Comparison of ENCODE assay signal across 1 cellular context in genomic region chr22:22120160-22120559, GRCh38.
TF ChIP-seq lines count a peak whose summit lies in the region.

No MANE protein-coding gene starts in this region.

TF ChIP-seq in K562, 482 proteins besides CTCF, POLR2A, EP300 and RAD21 (continued from another document):
- TF ChIP-seq SMARCC2 (IDR thresholded peaks at IDR 0.05; ENCODE audit: low read depth) (no peak), GTF2A2 (tag; IDR thresholded peaks at IDR 0.05) (no peak), ZNF41 (CRISPR knock-in tag; conservative IDR thresholded peaks at IDR 0.05) (no peak), CREB3 (tag; conservative IDR thresholded peaks at IDR 0.05; ENCODE audit: low read depth) (no peak), IFI16 (CRISPR knock-in tag; IDR thresholded peaks at IDR 0.05) (no peak), KLF6 (CRISPR knock-in tag; IDR thresholded peaks at IDR 0.05; ENCODE audit: borderline replicate concordance) (no peak), HEY1 (CRISPR knock-in tag; IDR thresholded peaks at IDR 0.05; ENCODE audit: borderline replicate concordance) (no peak), ZNF175 (CRISPR knock-in tag; IDR thresholded peaks at IDR 0.05; ENCODE audit: low read depth) (no peak), CBX8 (IDR thresholded peaks at IDR 0.05; ENCODE audit: borderline replicate concordance, extremely low read depth, low read depth, low read length, poor library complexity, severe bottlenecking) (peak; percentile 89), HMG20A (CRISPR knock-in tag; conservative IDR thresholded peaks at IDR 0.05) (0 out of 2 replicates have a peak, but pooled peaks have one; percentile 11), ZNF561 (CRISPR knock-in tag; conservative IDR thresholded peaks at IDR 0.05) (no peak), COPS2 (conservative IDR thresholded peaks at IDR 0.05) (no peak), KDM1A (IDR thresholded peaks at IDR 0.05) (no peak), FIP1L1 (IDR thresholded peaks at IDR 0.05; ENCODE audit: low read depth, low read length, poor library complexity, severe bottlenecking) (no peak), C11orf30 (IDR thresholded peaks at IDR 0.05; ENCODE audit: low read depth) (peak; percentile 77), SRSF7 (optimal IDR thresholded peaks at IDR 0.05; ENCODE audit: low read depth, low read length) (no peak), GATA2 (CRISPR knock-in tag; IDR thresholded peaks at IDR 0.05) (no peak), GMEB1 (CRISPR knock-in tag; IDR thresholded peaks at IDR 0.05) (no peak), ZNF316 (IDR thresholded peaks at IDR 0.05) (peak; percentile 61; the same call in 1 of the 2 replicates), CXXC5 (CRISPR knock-in tag; IDR thresholded peaks at IDR 0.05) (no peak), ZNF518B (CRISPR knock-in tag; IDR thresholded peaks at IDR 0.05) (0 out of 2 replicates have a peak, but pooled peaks have one; percentile 31), KDM4B (IDR thresholded peaks at IDR 0.05; ENCODE audit: borderline replicate concordance in 2 of 2, low read depth in 1 of 2) (0 out of 4 replicates have a peak, but pooled peaks of 1 of the 2 experiments have one; percentile 38), TARDBP (IDR thresholded peaks at IDR 0.05) (no peak), MAFG (tag; conservative IDR thresholded peaks at IDR 0.05) (no peak), MGA (IDR thresholded peaks at IDR 0.05) (no peak), ESRRA (IDR thresholded peaks at IDR 0.05; ENCODE audit: borderline replicate concordance, low read depth) (no peak), ETV1 (tag; conservative IDR thresholded peaks at IDR 0.05; ENCODE audit: low read depth) (no peak)
- TF ChIP-seq, protein P1, sequence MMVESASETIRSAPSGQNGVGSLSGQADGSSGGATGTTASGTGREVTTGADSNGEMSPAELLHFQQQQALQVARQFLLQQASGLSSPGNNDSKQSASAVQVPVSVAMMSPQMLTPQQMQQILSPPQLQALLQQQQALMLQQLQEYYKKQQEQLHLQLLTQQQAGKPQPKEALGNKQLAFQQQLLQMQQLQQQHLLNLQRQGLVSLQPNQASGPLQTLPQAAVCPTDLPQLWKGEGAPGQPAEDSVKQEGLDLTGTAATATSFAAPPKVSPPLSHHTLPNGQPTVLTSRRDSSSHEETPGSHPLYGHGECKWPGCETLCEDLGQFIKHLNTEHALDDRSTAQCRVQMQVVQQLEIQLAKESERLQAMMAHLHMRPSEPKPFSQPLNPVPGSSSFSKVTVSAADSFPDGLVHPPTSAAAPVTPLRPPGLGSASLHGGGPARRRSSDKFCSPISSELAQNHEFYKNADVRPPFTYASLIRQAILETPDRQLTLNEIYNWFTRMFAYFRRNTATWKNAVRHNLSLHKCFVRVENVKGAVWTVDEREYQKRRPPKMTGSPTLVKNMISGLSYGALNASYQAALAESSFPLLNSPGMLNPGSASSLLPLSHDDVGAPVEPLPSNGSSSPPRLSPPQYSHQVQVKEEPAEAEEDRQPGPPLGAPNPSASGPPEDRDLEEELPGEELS (CRISPR knock-in tag; IDR thresholded peaks at IDR 0.05; ENCODE audit: borderline replicate concordance) = no peak
- TF ChIP-seq, protein P2, sequence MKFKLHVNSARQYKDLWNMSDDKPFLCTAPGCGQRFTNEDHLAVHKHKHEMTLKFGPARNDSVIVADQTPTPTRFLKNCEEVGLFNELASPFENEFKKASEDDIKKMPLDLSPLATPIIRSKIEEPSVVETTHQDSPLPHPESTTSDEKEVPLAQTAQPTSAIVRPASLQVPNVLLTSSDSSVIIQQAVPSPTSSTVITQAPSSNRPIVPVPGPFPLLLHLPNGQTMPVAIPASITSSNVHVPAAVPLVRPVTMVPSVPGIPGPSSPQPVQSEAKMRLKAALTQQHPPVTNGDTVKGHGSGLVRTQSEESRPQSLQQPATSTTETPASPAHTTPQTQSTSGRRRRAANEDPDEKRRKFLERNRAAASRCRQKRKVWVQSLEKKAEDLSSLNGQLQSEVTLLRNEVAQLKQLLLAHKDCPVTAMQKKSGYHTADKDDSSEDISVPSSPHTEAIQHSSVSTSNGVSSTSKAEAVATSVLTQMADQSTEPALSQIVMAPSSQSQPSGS (CRISPR knock-in tag; IDR thresholded peaks at IDR 0.05) = no peak
- TF ChIP-seq, protein P3, sequence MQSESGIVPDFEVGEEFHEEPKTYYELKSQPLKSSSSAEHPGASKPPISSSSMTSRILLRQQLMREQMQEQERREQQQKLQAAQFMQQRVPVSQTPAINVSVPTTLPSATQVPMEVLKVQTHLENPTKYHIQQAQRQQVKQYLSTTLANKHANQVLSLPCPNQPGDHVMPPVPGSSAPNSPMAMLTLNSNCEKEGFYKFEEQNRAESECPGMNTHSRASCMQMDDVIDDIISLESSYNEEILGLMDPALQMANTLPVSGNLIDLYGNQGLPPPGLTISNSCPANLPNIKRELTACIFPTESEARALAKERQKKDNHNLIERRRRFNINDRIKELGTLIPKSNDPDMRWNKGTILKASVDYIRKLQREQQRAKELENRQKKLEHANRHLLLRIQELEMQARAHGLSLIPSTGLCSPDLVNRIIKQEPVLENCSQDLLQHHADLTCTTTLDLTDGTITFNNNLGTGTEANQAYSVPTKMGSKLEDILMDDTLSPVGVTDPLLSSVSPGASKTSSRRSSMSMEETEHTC (IDR thresholded peaks at IDR 0.05) = no peak
- TF ChIP-seq, protein P4, sequence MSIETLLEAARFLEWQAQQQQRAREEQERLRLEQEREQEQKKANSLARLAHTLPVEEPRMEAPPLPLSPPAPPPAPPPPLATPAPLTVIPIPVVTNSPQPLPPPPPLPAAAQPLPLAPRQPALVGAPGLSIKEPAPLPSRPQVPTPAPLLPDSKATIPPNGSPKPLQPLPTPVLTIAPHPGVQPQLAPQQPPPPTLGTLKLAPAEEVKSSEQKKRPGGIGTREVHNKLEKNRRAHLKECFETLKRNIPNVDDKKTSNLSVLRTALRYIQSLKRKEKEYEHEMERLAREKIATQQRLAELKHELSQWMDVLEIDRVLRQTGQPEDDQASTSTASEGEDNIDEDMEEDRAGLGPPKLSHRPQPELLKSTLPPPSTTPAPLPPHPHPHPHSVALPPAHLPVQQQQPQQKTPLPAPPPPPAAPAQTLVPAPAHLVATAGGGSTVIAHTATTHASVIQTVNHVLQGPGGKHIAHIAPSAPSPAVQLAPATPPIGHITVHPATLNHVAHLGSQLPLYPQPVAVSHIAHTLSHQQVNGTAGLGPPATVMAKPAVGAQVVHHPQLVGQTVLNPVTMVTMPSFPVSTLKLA (conservative IDR thresholded peaks at IDR 0.05) = 0 out of 4 replicates have a peak, but pooled peaks of 1 of the 2 experiments have one; percentile 6
TF ChIP-seq in K562: peak in this region for 9.
